ENCODE assay signal across 13 cellular contexts in the genomic region with DNA sequence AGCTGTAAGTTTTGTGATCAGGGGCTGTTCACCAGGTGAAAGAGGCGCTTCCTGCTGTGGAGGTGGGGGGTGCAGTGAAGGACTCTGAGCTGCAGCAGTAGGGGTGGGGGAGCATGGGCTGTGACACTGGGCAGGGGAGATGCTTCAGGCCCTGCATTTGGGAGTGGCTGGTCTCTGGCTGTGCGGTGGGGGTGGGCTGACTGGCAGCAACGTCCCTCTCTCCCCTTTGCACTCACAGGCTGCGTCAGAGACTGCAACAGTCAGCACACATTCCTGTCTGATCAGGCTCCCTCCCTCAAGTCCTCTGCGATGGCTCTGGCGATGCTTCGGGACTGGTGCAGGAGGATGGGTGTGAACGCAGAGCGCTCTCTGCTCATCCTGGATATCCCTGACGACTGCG. TPM values are rescaled to one million over a fixed set of nuclear protein-coding genes. Genes with fewer than 3 reads are reported as not detected.
"Had no signal": no experiment of that assay in that cellular context is flagged by ENCODE, and none has a peak within 500 bp of the region (broad histone marks: within the 10 kb centered on the region; RNA-seq: fewer than 3 reads in every experiment).

No MANE protein-coding gene starts in this region.

RNA-seq across cellular contexts. Expression of a gene that starts 34.6 kb away (rescaled TPM):
- total RNA-seq: activated B cell treated with CpG ODN at 0.5 μM for 24 hours; activated CD4-positive, alpha-beta T cell treated with anti-CD3 and anti-CD28 coated beads, Interleukin-2, amount 10 ng/mL, durations not matched to agents 24 days and 14 days; activated CD8-positive, alpha-beta memory T cell treated with anti-CD3 and anti-CD28 coated beads for 36 hours; activated CD8-positive, alpha-beta T cell treated with anti-CD3 and anti-CD28 coated beads for 36 hours; activated naive CD4-positive, alpha-beta T cell treated with anti-CD3 and anti-CD28 coated beads for 36 hours; activated naive CD4-positive, alpha-beta T cell treated with anti-CD3 and anti-CD28 coated beads, Interleukin-2, amount 50 U/mL, for 72 hours; activated naive CD8-positive, alpha-beta T cell treated with anti-CD3 and anti-CD28 coated beads for 36 hours; activated T-cell treated with anti-CD3 and anti-CD28 coated beads, Interleukin-2, amount 50 U/mL, for 4 hours; activated T-helper 1 cell treated with anti-CD3 and anti-CD28 coated beads, Interleukin-12 subunit alpha, Interleukin-12 subunit beta, Interleukin-2, Interleukin-4 antibody, amounts not matched to agents 30 ng/mL and 10 ng/mL and 1 ng/mL, durations not matched to agents 14 hours and 24 hours and 36 hours; adrenal gland; aorta; cardiac septum; chondrocyte had no signal
- polyA plus RNA-seq: aorta had no signal
